Comparison of ENCODE assay signal across 2 cellular contexts in the genomic region with DNA sequence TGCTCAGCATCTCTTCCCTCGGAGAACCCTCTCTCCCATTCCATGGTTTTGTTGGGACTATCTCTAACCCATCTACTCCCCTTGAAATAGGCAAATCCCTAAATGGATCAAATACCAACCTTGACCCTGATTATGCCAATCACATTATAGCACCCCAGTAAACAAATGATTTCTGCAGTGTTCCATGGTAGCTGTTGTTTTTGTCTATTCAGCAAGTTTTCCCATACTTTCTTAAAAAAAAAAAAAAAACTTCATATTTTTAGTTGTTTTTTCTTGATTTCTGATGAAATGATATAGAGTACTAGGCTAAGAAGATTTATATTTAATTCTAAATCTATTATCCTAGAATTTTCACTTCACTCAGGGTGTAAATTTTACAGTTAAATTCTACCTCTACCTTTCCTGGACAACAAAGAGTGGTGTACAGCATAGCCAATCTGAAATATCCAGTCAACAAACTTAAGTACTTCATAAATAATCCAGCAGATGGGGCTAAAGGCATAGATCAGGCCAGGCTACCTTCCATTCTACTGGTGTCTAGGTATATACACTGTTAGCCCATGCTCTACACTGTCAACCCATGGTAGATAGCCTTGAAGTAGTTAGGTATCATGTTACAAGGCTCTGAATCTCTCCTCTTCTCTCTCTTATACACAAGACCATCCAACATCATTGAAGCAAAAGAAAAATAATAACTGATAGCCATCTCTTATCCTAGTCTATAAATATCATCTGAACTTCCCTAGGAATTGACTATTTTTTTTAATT.
TF ChIP-seq lines count a peak whose summit lies in the region.

No MANE protein-coding gene starts in this region.

TF ChIP-seq in A549, 52 proteins besides CTCF, POLR2A, EP300 and RAD21 (continued from another document):
- TF ChIP-seq, protein P1, sequence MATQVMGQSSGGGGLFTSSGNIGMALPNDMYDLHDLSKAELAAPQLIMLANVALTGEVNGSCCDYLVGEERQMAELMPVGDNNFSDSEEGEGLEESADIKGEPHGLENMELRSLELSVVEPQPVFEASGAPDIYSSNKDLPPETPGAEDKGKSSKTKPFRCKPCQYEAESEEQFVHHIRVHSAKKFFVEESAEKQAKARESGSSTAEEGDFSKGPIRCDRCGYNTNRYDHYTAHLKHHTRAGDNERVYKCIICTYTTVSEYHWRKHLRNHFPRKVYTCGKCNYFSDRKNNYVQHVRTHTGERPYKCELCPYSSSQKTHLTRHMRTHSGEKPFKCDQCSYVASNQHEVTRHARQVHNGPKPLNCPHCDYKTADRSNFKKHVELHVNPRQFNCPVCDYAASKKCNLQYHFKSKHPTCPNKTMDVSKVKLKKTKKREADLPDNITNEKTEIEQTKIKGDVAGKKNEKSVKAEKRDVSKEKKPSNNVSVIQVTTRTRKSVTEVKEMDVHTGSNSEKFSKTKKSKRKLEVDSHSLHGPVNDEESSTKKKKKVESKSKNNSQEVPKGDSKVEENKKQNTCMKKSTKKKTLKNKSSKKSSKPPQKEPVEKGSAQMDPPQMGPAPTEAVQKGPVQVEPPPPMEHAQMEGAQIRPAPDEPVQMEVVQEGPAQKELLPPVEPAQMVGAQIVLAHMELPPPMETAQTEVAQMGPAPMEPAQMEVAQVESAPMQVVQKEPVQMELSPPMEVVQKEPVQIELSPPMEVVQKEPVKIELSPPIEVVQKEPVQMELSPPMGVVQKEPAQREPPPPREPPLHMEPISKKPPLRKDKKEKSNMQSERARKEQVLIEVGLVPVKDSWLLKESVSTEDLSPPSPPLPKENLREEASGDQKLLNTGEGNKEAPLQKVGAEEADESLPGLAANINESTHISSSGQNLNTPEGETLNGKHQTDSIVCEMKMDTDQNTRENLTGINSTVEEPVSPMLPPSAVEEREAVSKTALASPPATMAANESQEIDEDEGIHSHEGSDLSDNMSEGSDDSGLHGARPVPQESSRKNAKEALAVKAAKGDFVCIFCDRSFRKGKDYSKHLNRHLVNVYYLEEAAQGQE (IDR thresholded peaks at IDR 0.05), result no peak
- TF ChIP-seq PHF8 (IDR thresholded peaks at IDR 0.05; ENCODE audit: borderline replicate concordance, low read depth) (no peak), CEBPB (IDR thresholded peaks at IDR 0.05) (no peak), NR3C1 (IDR thresholded peaks at IDR 0.05) (no peak), HOXA7 (CRISPR knock-in tag; IDR thresholded peaks at IDR 0.05) (no peak), ZNF302 (CRISPR knock-in tag; IDR thresholded peaks at IDR 0.05) (no peak), NPAS2 (CRISPR knock-in tag; IDR thresholded peaks at IDR 0.05; ENCODE audit: borderline replicate concordance) (no peak), SMC3 (IDR thresholded peaks at IDR 0.05) (peak; percentile 81), MAFK (IDR thresholded peaks at IDR 0.05; ENCODE audit: partially characterized antibody) (peak; percentile 94), RARB (CRISPR knock-in tag; IDR thresholded peaks at IDR 0.05) (no peak)
- TF ChIP-seq, protein P2, sequence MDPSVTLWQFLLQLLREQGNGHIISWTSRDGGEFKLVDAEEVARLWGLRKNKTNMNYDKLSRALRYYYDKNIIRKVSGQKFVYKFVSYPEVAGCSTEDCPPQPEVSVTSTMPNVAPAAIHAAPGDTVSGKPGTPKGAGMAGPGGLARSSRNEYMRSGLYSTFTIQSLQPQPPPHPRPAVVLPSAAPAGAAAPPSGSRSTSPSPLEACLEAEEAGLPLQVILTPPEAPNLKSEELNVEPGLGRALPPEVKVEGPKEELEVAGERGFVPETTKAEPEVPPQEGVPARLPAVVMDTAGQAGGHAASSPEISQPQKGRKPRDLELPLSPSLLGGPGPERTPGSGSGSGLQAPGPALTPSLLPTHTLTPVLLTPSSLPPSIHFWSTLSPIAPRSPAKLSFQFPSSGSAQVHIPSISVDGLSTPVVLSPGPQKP (IDR thresholded peaks at IDR 0.05; ENCODE audit: low read depth, low read length), result no peak
- TF ChIP-seq, protein P3, sequence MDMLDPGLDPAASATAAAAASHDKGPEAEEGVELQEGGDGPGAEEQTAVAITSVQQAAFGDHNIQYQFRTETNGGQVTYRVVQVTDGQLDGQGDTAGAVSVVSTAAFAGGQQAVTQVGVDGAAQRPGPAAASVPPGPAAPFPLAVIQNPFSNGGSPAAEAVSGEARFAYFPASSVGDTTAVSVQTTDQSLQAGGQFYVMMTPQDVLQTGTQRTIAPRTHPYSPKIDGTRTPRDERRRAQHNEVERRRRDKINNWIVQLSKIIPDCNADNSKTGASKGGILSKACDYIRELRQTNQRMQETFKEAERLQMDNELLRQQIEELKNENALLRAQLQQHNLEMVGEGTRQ (IDR thresholded peaks at IDR 0.05), result no peak

TF ChIP-seq in K562, 482 proteins besides CTCF, POLR2A, EP300 and RAD21 (continued from another document and continues in another):
- TF ChIP-seq, protein P4, sequence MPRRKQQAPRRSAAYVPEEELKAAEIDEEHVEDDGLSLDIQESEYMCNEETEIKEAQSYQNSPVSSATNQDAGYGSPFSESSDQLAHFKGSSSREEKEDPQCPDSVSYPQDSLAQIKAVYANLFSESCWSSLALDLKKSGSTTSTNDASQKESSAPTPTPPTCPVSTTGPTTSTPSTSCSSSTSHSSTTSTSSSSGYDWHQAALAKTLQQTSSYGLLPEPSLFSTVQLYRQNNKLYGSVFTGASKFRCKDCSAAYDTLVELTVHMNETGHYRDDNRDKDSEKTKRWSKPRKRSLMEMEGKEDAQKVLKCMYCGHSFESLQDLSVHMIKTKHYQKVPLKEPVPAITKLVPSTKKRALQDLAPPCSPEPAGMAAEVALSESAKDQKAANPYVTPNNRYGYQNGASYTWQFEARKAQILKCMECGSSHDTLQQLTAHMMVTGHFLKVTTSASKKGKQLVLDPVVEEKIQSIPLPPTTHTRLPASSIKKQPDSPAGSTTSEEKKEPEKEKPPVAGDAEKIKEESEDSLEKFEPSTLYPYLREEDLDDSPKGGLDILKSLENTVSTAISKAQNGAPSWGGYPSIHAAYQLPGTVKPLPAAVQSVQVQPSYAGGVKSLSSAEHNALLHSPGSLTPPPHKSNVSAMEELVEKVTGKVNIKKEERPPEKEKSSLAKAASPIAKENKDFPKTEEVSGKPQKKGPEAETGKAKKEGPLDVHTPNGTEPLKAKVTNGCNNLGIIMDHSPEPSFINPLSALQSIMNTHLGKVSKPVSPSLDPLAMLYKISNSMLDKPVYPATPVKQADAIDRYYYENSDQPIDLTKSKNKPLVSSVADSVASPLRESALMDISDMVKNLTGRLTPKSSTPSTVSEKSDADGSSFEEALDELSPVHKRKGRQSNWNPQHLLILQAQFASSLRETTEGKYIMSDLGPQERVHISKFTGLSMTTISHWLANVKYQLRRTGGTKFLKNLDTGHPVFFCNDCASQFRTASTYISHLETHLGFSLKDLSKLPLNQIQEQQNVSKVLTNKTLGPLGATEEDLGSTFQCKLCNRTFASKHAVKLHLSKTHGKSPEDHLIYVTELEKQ (CRISPR knock-in tag; IDR thresholded peaks at IDR 0.05), result no peak
- TF ChIP-seq ZNF583 (CRISPR knock-in tag; IDR thresholded peaks at IDR 0.05), result no peak
- TF ChIP-seq NR3C1 (CRISPR knock-in tag; IDR thresholded peaks at IDR 0.05), result no peak
- no peak for TF ChIP-seq ZNF717 (CRISPR knock-in tag; IDR thresholded peaks at IDR 0.05)
- no peak for TF ChIP-seq DDX20 (tag; IDR thresholded peaks at IDR 0.05; ENCODE audit: low read depth)
- TF ChIP-seq, protein P5, sequence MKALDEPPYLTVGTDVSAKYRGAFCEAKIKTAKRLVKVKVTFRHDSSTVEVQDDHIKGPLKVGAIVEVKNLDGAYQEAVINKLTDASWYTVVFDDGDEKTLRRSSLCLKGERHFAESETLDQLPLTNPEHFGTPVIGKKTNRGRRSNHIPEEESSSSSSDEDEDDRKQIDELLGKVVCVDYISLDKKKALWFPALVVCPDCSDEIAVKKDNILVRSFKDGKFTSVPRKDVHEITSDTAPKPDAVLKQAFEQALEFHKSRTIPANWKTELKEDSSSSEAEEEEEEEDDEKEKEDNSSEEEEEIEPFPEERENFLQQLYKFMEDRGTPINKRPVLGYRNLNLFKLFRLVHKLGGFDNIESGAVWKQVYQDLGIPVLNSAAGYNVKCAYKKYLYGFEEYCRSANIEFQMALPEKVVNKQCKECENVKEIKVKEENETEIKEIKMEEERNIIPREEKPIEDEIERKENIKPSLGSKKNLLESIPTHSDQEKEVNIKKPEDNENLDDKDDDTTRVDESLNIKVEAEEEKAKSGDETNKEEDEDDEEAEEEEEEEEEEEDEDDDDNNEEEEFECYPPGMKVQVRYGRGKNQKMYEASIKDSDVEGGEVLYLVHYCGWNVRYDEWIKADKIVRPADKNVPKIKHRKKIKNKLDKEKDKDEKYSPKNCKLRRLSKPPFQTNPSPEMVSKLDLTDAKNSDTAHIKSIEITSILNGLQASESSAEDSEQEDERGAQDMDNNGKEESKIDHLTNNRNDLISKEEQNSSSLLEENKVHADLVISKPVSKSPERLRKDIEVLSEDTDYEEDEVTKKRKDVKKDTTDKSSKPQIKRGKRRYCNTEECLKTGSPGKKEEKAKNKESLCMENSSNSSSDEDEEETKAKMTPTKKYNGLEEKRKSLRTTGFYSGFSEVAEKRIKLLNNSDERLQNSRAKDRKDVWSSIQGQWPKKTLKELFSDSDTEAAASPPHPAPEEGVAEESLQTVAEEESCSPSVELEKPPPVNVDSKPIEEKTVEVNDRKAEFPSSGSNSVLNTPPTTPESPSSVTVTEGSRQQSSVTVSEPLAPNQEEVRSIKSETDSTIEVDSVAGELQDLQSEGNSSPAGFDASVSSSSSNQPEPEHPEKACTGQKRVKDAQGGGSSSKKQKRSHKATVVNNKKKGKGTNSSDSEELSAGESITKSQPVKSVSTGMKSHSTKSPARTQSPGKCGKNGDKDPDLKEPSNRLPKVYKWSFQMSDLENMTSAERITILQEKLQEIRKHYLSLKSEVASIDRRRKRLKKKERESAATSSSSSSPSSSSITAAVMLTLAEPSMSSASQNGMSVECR (CRISPR knock-in tag; IDR thresholded peaks at IDR 0.05), result 0 out of 2 replicates have a peak, but pooled peaks have one; percentile 32
- TF ChIP-seq ERF (CRISPR knock-in tag; IDR thresholded peaks at IDR 0.05), result no peak
- TF ChIP-seq, protein P6, sequence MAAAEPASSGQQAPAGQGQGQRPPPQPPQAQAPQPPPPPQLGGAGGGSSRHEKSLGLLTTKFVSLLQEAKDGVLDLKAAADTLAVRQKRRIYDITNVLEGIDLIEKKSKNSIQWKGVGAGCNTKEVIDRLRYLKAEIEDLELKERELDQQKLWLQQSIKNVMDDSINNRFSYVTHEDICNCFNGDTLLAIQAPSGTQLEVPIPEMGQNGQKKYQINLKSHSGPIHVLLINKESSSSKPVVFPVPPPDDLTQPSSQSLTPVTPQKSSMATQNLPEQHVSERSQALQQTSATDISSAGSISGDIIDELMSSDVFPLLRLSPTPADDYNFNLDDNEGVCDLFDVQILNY (CRISPR knock-in tag; IDR thresholded peaks at IDR 0.05), result no peak
- peak; percentile 73; the same call in 1 of the 2 replicates for TF ChIP-seq STAG1 (CRISPR knock-in tag; IDR thresholded peaks at IDR 0.05; ENCODE audit: borderline replicate concordance)
- no peak for TF ChIP-seq HEY1 (CRISPR knock-in tag; IDR thresholded peaks at IDR 0.05; ENCODE audit: borderline replicate concordance)
- TF ChIP-seq NFIX (CRISPR knock-in tag; IDR thresholded peaks at IDR 0.05; ENCODE audit: low read depth), result no peak
- TF ChIP-seq, protein P7, sequence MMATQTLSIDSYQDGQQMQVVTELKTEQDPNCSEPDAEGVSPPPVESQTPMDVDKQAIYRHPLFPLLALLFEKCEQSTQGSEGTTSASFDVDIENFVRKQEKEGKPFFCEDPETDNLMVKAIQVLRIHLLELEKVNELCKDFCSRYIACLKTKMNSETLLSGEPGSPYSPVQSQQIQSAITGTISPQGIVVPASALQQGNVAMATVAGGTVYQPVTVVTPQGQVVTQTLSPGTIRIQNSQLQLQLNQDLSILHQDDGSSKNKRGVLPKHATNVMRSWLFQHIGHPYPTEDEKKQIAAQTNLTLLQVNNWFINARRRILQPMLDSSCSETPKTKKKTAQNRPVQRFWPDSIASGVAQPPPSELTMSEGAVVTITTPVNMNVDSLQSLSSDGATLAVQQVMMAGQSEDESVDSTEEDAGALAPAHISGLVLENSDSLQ (IDR thresholded peaks at IDR 0.05), result peak; percentile 22; the same call in 1 of the 2 replicates
- TF ChIP-seq, protein P8, sequence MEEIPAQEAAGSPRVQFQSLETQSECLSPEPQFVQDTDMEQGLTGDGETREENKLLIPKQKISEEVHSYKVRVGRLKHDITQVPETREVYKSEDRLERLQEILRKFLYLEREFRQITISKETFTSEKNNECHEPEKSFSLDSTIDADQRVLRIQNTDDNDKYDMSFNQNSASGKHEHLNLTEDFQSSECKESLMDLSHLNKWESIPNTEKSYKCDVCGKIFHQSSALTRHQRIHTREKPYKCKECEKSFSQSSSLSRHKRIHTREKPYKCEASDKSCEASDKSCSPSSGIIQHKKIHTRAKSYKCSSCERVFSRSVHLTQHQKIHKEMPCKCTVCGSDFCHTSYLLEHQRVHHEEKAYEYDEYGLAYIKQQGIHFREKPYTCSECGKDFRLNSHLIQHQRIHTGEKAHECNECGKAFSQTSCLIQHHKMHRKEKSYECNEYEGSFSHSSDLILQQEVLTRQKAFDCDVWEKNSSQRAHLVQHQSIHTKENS (CRISPR knock-in tag; IDR thresholded peaks at IDR 0.05), result no peak
- TF ChIP-seq MAFG (tag; conservative IDR thresholded peaks at IDR 0.05), result peak; percentile 91
- TF ChIP-seq RB1 (IDR thresholded peaks at IDR 0.05; ENCODE audit: low read depth), result 0 out of 2 replicates have a peak, but pooled peaks have one; percentile 28
- peak; percentile 32 for TF ChIP-seq RBM25 (IDR thresholded peaks at IDR 0.05; ENCODE audit: low read depth, low read length, severe bottlenecking)
- TF ChIP-seq ZNF316 (IDR thresholded peaks at IDR 0.05), result peak; percentile 94
- no peak; the same call in 1 of the 2 replicates for TF ChIP-seq TGIF2 (CRISPR knock-in tag; IDR thresholded peaks at IDR 0.05)
- TF ChIP-seq, protein P9, sequence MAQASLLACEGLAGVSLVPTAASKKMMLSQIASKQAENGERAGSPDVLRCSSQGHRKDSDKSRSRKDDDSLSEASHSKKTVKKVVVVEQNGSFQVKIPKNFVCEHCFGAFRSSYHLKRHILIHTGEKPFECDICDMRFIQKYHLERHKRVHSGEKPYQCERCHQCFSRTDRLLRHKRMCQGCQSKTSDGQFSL (CRISPR knock-in tag; IDR thresholded peaks at IDR 0.05), result no peak
- TF ChIP-seq, protein P9 (tag; IDR thresholded peaks at IDR 0.05), result no peak
- 0 out of 2 replicates have a peak, but pooled peaks have one; percentile 46 for TF ChIP-seq SMC3 (conservative IDR thresholded peaks at IDR 0.05; ENCODE audit: insufficient read depth, low read depth, low read length)
- no peak for TF ChIP-seq EP400 (IDR thresholded peaks at IDR 0.05)
- TF ChIP-seq ZNF707 (CRISPR knock-in tag; conservative IDR thresholded peaks at IDR 0.05), result no peak
- TF ChIP-seq ILK (tag; IDR thresholded peaks at IDR 0.05; ENCODE audit: borderline replicate concordance, low read depth), result no peak
- TF ChIP-seq U2AF1 (optimal IDR thresholded peaks at IDR 0.05; ENCODE audit: low read depth, low read length), result no peak
- no peak for TF ChIP-seq ZKSCAN3 (CRISPR knock-in tag; IDR thresholded peaks at IDR 0.05)
- TF ChIP-seq TAF9B (IDR thresholded peaks at IDR 0.05; ENCODE audit: partially characterized antibody), result no peak
- TF ChIP-seq ZNF354B (CRISPR knock-in tag; IDR thresholded peaks at IDR 0.05), result no peak
- TF ChIP-seq, protein P3 (CRISPR knock-in tag; IDR thresholded peaks at IDR 0.05), result no peak
